9 cellular contexts compared by ENCODE assay signal in the genomic region with DNA sequence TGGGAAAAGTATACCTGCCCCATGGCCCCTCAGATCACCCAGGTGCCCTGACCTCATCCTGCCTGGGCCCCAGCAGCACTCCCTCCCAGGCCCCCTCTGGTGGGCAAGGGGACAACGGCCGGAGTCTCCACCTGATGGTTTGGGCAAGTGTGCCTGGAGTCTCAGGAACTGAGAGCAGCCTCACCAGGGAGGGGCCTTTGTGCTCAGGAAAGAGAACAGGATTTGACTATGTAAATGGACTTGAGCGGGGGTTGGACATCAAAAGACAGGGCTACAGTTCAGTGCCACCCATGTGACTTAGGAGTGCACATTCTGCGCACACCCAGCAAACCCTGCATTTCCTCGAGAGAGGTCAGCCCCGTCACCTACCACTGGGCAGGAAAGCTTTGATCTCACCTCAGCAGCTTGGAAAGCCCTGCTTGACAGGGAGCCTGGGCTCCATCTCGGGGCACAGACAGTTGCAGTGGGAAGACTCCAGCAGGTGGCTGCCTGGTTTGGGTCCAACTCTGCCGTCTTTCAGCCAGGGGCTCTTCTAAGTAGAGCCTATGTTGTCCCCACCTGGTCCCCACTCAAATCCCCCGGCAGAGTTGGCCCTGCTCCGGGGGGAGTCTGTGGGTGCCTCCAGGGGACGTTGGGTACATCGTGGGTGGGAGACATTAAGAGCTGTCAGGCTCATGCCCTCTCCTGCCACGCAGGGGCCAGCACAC. TPM values are rescaled to one million over a fixed set of nuclear protein-coding genes. Genes with fewer than 3 reads are reported as not detected.
A peak's percentile ranks its signal among the peaks of the same experiment; 100 is the strongest.
DNase-seq lines count a peak whose midpoint lies in the region; ATAC-seq and TF ChIP-seq lines count a peak whose summit lies in the region.
"Had no signal": no experiment of that assay in that cellular context is flagged by ENCODE, and none has a peak within 500 bp of the region (broad histone marks: within the 10 kb centered on the region; RNA-seq: fewer than 3 reads in every experiment).

No MANE protein-coding gene starts in this region.

- TF ChIP-seq POLR2A in suprapubic skin (IDR thresholded peaks at IDR 0.05), result no peak

- H3K27me3 ChIP-seq in suprapubic skin, result no peaks in the 10 kb centered on the region

- H3K9me3 ChIP-seq in suprapubic skin, result no peaks in the 10 kb centered on the region

- DNase-seq in GM10266 (ENCODE audit: extremely low spot score) (peak; percentile 67), suprapubic skin (ENCODE audit: low spot score in 2 of 2) (peak; percentile 55 to 75), C1 segment of cervical spinal cord (lab: John Stamatoyannopoulos, UW) (no peak), NCI-H748 treated with DMSO at 0.1 percent for 48 hours (lab: John Stamatoyannopoulos, UW) (no peak), NOMO-1 treated with DMSO at 0.1 percent for 48 hours (lab: John Stamatoyannopoulos, UW; ENCODE audit: unreplicated experiment) (no peak)

- TF ChIP-seq CTCF in GM10266 (IDR thresholded peaks at IDR 0.05; ENCODE audit: control insufficient read depth, insufficient read depth, low read depth, missing control alignments), result no peak
- TF ChIP-seq CTCF in suprapubic skin (IDR thresholded peaks at IDR 0.05), result no peak

- 74% methylated on average over 6 of the region's 13 CpGs for WGBS in suprapubic skin

- ATAC-seq in GM19372 (IDR thresholded peaks at IDR 0.05; ENCODE audit: low read depth, unreplicated experiment) (peak; percentile 44), HG03378 (IDR thresholded peaks at IDR 0.05; ENCODE audit: unreplicated experiment) (peak; percentile 43)

- H3K4me1 ChIP-seq in suprapubic skin, result peaks cover 22% of the 10 kb centered on the region

- H3K27ac ChIP-seq in cingulate gyrus (ENCODE audit: low read depth, low read length), result peak overlapping the region; percentile 12
- H3K27ac ChIP-seq in suprapubic skin, result no peak overlapping the region

- no peak for TF ChIP-seq EP300 in suprapubic skin (IDR thresholded peaks at IDR 0.05)

- H3K36me3 ChIP-seq in suprapubic skin, result no peaks in the 10 kb centered on the region

- H3K4me3 ChIP-seq in suprapubic skin, result peak overlapping the region; percentile 43

RNA-seq across cellular contexts. Expression of a gene that starts 3.3 kb away (rescaled TPM):
- total RNA-seq in suprapubic skin, result 10 to 100 TPM in 2 of 4 donors, 1 to 10 TPM in 2; 6.5 to 18.7 (median 11.5) TPM

RNA-seq across cellular contexts. Expression of a gene that starts 30.9 kb away (rescaled TPM):
- total RNA-seq in suprapubic skin, result 10 to 100 TPM in 1 of 4 donors, 1 to 10 TPM in 3; 1.7 to 19.9 (median 5.8) TPM
- total RNA-seq: NCI-H460 had no signal

RNA-seq across cellular contexts. Expression of a gene that starts 50.4 kb away (rescaled TPM):
- 10 to 100 TPM; 14.4 to 25.0 (median 17.9) TPM for total RNA-seq in suprapubic skin

Comparison
In these comparisons a context has a peak if more than half of its experiments do, and no peak if none do; other contexts are left out.
1. DNase-seq: peak in GM10266 (single experiment) and suprapubic skin (2 of 2); none in C1 segment of cervical spinal cord (0 of 14), NCI-H748 treated with DMSO at 0.1 percent for 48 hours (single experiment) and NOMO-1 treated with DMSO at 0.1 percent for 48 hours (single experiment).